In genomic region chr6:40763001-40763400, GRCh38 we compare ENCODE assay signal across 17 cellular contexts.
DNase-seq lines count a peak whose midpoint lies in the region; ATAC-seq and TF ChIP-seq lines count a peak whose summit lies in the region.
"Had no signal": no experiment of that assay in that cellular context is flagged by ENCODE, and none has a peak within 500 bp of the region (broad histone marks: within the 10 kb centered on the region; RNA-seq: fewer than 3 reads in every experiment).

No MANE protein-coding gene starts in this region.

- H3K79me2 ChIP-seq in PC-9 (ENCODE audit: low read depth) = no peaks in the 10 kb centered on the region

- ATAC-seq in heart right ventricle (peak; percentile 80 to 97 (median 92)), GM18502 (IDR thresholded peaks at IDR 0.05; ENCODE audit: poor library complexity, unreplicated experiment) (no peak)

- no peak overlapping the region for H3K4me2 ChIP-seq in PC-9
- H3K4me2 ChIP-seq: BLaER1 had no signal

- TF ChIP-seq CTCF in Peyer's patch (IDR thresholded peaks at IDR 0.05) (peak in 3 of 6 experiments; percentile 40 to 47 (median 45)), heart right ventricle (IDR thresholded peaks at IDR 0.05) (no peak), neural crest cell (conservative IDR thresholded peaks at IDR 0.05) (no peak), PC-9 (conservative IDR thresholded peaks at IDR 0.05) (no peak), GM20000 (IDR thresholded peaks at IDR 0.05; ENCODE audit: extremely low read depth, missing control alignments) (no peak)

- H3K36me3 ChIP-seq in Peyer's patch (no peaks in the 10 kb centered on the region), heart right ventricle (no peaks in the 10 kb centered on the region), PC-9 (ENCODE audit: low read depth) (no peaks in the 10 kb centered on the region)
- H3K36me3 ChIP-seq: BLaER1 had no signal

- CTCF ChIA-PET in PC-9 (lab: Charles Lee) = no interaction called here

- no peaks in the 10 kb centered on the region for H3K27me3 Mint-ChIP-seq in neural crest cell (ENCODE audit: low read depth)

- H3K27me3 ChIP-seq in Peyer's patch (no peaks in the 10 kb centered on the region), heart right ventricle (peaks cover 0 to 6% (median 0%) of the 10 kb centered on the region in 7 donors), PC-9 (ENCODE audit: insufficient read depth, low read depth) (peaks cover 40% of the 10 kb centered on the region; the same call in 1 of the 2 replicates)
- H3K27me3 ChIP-seq: BLaER1 had no signal

- no peak overlapping the region for H3K4me3 Mint-ChIP-seq in neural crest cell

- peak overlapping the region; percentile 69 for H3K27ac Mint-ChIP-seq in neural crest cell (ENCODE audit: unreplicated experiment)

- H2AFZ ChIP-seq in PC-9 = no peak overlapping the region

- H3K9me3 ChIP-seq in Peyer's patch (no peaks in the 10 kb centered on the region), heart right ventricle (no peaks in the 10 kb centered on the region), PC-9 (ENCODE audit: insufficient read depth, low read depth) (no peaks in the 10 kb centered on the region)
- H3K9me3 ChIP-seq: BLaER1 had no signal

- no peak overlapping the region for H3K4me3 ChIP-seq in Peyer's patch
- H3K4me3 ChIP-seq in heart right ventricle = no peak overlapping the region
- H3K4me3 ChIP-seq in PC-9 = no peak overlapping the region
- H3K4me3 ChIP-seq: BLaER1 had no signal

- no TSS peak for BruUV-seq in PC-9 (replicated peaks; lab: Mats Ljungman, UMichigan)

- 29 to 52% methylated on average over 5 of the region's 5 CpGs for WGBS in heart right ventricle, 2 donors

- no peaks in the 10 kb centered on the region for H3K4me1 Mint-ChIP-seq in neural crest cell

- no peak for TF ChIP-seq POLR2A in Peyer's patch (IDR thresholded peaks at IDR 0.05)

- DNase-seq in A172 (ENCODE audit: low spot score) (peak; percentile 41), Peyer's patch (peak in 2 of 3 donors; percentile 62 to 72), heart right ventricle (peak; percentile 53 to 71), neural crest cell (ENCODE audit: low read depth, low spot score) (no peak), PC-9 (no peak), GM20000 (ENCODE audit: low spot score) (no peak), DMS 273 (lab: John Stamatoyannopoulos, UW; ENCODE audit: unreplicated experiment) (no peak)
- DNase-seq: GF-D8; KG1; NCI-H1105; NCI-H1694 treated with DMSO at 0.1 percent for 48 hours; NCI-H345; NCI-H526; NK-92 treated with Interleukin-12 subunit alpha and Interleukin-12 subunit beta, amount 100 ng/mL, for 24 hours had no signal

- no peaks in the 10 kb centered on the region; the same call in 1 of the 2 replicates for H4K20me1 ChIP-seq in PC-9 (ENCODE audit: insufficient read depth)
- H4K20me1 ChIP-seq: BLaER1 had no signal

- no peaks in the 10 kb centered on the region for H3K9me3 Mint-ChIP-seq in neural crest cell

- H3K36me3 Mint-ChIP-seq in neural crest cell (ENCODE audit: low read depth) = no peaks in the 10 kb centered on the region

- intact Hi-C loops in heart right ventricle (cut with DNase I) = no loop called here
- intact Hi-C loops in PC-9 (cut with micrococcal nuclease; ENCODE audit: unreplicated experiment) = no loop called here

- no peaks in the 10 kb centered on the region for H3K4me1 ChIP-seq in Peyer's patch
- H3K4me1 ChIP-seq in heart right ventricle = peaks cover 0 to 16% (median 0%) of the 10 kb centered on the region in 9 donors
- H3K4me1 ChIP-seq in PC-9 (replicated peaks; ENCODE audit: insufficient read depth) = no peaks in the 10 kb centered on the region
- H3K4me1 ChIP-seq: BLaER1 had no signal

- H3K27ac ChIP-seq in Peyer's patch (no peak overlapping the region), heart right ventricle (no peak overlapping the region), PC-9 (no peak overlapping the region)
- H3K27ac ChIP-seq: 22Rv1, BLaER1 had no signal

- POLR2A ChIA-PET in PC-9 (lab: Charles Lee; ENCODE audit: unreplicated experiment) = no interaction called here

- H3K9me2 ChIP-seq in PC-9 (ENCODE audit: insufficient read depth) = no peaks in the 10 kb centered on the region

- H3F3A ChIP-seq in PC-9 (ENCODE audit: insufficient read depth, low read depth) = no peaks in the 10 kb centered on the region

Comparison
In these comparisons a context has a peak if more than half of its experiments do, and no peak if none do; other contexts are left out.
1. DNase-seq: peak in A172 (single experiment), Peyer's patch (2 of 3) and heart right ventricle (2 of 2); none in neural crest cell (single experiment), PC-9 (0 of 2), GM20000 (single experiment) and DMS 273 (single experiment).